In the genomic region with DNA sequence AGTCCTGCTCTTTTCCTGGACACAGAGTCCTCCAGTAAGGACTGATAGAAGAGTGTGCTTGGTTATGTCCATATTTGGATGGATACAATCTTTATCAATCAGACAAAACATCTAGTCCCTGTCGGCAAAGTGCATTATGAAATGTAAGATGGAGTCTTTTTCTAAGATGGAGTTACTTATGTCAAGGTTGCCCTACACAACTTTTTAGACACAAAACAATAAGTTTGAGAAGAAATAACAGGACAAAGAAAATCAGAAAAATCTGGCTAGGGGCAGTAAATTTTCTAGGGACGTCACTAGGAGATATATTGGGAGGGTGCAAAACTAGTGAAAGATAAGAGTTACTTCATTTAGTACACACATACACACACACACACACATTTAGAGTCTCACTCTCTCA, we compare ENCODE assay signal across 1 cellular context.
TF ChIP-seq lines count a peak whose summit lies in the region.

No MANE protein-coding gene starts in this region.

TF ChIP-seq in K562, 482 proteins besides CTCF, POLR2A, EP300 and RAD21 (continued from another document and continues in another):
- TF ChIP-seq, protein P1, sequence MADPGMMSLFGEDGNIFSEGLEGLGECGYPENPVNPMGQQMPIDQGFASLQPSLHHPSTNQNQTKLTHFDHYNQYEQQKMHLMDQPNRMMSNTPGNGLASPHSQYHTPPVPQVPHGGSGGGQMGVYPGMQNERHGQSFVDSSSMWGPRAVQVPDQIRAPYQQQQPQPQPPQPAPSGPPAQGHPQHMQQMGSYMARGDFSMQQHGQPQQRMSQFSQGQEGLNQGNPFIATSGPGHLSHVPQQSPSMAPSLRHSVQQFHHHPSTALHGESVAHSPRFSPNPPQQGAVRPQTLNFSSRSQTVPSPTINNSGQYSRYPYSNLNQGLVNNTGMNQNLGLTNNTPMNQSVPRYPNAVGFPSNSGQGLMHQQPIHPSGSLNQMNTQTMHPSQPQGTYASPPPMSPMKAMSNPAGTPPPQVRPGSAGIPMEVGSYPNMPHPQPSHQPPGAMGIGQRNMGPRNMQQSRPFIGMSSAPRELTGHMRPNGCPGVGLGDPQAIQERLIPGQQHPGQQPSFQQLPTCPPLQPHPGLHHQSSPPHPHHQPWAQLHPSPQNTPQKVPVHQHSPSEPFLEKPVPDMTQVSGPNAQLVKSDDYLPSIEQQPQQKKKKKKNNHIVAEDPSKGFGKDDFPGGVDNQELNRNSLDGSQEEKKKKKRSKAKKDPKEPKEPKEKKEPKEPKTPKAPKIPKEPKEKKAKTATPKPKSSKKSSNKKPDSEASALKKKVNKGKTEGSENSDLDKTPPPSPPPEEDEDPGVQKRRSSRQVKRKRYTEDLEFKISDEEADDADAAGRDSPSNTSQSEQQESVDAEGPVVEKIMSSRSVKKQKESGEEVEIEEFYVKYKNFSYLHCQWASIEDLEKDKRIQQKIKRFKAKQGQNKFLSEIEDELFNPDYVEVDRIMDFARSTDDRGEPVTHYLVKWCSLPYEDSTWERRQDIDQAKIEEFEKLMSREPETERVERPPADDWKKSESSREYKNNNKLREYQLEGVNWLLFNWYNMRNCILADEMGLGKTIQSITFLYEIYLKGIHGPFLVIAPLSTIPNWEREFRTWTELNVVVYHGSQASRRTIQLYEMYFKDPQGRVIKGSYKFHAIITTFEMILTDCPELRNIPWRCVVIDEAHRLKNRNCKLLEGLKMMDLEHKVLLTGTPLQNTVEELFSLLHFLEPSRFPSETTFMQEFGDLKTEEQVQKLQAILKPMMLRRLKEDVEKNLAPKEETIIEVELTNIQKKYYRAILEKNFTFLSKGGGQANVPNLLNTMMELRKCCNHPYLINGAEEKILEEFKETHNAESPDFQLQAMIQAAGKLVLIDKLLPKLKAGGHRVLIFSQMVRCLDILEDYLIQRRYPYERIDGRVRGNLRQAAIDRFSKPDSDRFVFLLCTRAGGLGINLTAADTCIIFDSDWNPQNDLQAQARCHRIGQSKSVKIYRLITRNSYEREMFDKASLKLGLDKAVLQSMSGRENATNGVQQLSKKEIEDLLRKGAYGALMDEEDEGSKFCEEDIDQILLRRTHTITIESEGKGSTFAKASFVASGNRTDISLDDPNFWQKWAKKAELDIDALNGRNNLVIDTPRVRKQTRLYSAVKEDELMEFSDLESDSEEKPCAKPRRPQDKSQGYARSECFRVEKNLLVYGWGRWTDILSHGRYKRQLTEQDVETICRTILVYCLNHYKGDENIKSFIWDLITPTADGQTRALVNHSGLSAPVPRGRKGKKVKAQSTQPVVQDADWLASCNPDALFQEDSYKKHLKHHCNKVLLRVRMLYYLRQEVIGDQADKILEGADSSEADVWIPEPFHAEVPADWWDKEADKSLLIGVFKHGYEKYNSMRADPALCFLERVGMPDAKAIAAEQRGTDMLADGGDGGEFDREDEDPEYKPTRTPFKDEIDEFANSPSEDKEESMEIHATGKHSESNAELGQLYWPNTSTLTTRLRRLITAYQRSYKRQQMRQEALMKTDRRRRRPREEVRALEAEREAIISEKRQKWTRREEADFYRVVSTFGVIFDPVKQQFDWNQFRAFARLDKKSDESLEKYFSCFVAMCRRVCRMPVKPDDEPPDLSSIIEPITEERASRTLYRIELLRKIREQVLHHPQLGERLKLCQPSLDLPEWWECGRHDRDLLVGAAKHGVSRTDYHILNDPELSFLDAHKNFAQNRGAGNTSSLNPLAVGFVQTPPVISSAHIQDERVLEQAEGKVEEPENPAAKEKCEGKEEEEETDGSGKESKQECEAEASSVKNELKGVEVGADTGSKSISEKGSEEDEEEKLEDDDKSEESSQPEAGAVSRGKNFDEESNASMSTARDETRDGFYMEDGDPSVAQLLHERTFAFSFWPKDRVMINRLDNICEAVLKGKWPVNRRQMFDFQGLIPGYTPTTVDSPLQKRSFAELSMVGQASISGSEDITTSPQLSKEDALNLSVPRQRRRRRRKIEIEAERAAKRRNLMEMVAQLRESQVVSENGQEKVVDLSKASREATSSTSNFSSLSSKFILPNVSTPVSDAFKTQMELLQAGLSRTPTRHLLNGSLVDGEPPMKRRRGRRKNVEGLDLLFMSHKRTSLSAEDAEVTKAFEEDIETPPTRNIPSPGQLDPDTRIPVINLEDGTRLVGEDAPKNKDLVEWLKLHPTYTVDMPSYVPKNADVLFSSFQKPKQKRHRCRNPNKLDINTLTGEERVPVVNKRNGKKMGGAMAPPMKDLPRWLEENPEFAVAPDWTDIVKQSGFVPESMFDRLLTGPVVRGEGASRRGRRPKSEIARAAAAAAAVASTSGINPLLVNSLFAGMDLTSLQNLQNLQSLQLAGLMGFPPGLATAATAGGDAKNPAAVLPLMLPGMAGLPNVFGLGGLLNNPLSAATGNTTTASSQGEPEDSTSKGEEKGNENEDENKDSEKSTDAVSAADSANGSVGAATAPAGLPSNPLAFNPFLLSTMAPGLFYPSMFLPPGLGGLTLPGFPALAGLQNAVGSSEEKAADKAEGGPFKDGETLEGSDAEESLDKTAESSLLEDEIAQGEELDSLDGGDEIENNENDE (IDR thresholded peaks at IDR 0.05; ENCODE audit: low read depth, low read length) = no peak
- TF ChIP-seq NR2C1 (IDR thresholded peaks at IDR 0.05) (no peak), NR2C1 (tag; IDR thresholded peaks at IDR 0.05) (peak; percentile 55; the same call in 1 of the 2 replicates), ZNF778 (CRISPR knock-in tag; IDR thresholded peaks at IDR 0.05) (no peak), ZNF766 (CRISPR knock-in tag; conservative IDR thresholded peaks at IDR 0.05) (peak; percentile 58; the same call in 1 of the 2 replicates), PPARD (CRISPR knock-in tag; IDR thresholded peaks at IDR 0.05) (no peak), ZNF79 (CRISPR knock-in tag; IDR thresholded peaks at IDR 0.05; ENCODE audit: low read depth) (peak; percentile 45; the same call in 1 of the 2 replicates), NR4A1 (CRISPR knock-in tag; IDR thresholded peaks at IDR 0.05) (no peak), NR4A1 (tag; IDR thresholded peaks at IDR 0.05) (0 out of 2 replicates have a peak, but pooled peaks have one; percentile 63), CEBPG (CRISPR knock-in tag; IDR thresholded peaks at IDR 0.05) (no peak), CEBPG (tag; conservative IDR thresholded peaks at IDR 0.05 in 1 of 2, IDR thresholded peaks at IDR 0.05 in 1 of 2) (0 out of 4 replicates have a peak, but pooled peaks of 1 of the 2 experiments have one; percentile 10), KAT7 (CRISPR knock-in tag; IDR thresholded peaks at IDR 0.05; ENCODE audit: borderline replicate concordance) (no peak), U2AF2 (optimal IDR thresholded peaks at IDR 0.05; ENCODE audit: low read depth, low read length) (no peak), PHF21A (IDR thresholded peaks at IDR 0.05; ENCODE audit: borderline replicate concordance, low read depth) (no peak), SMAD3 (CRISPR knock-in tag; conservative IDR thresholded peaks at IDR 0.05) (peak; percentile 89), ZNF282 (CRISPR knock-in tag; IDR thresholded peaks at IDR 0.05) (no peak), ZNF764 (CRISPR knock-in tag; IDR thresholded peaks at IDR 0.05; ENCODE audit: low read depth) (no peak), THRAP3 (IDR thresholded peaks at IDR 0.05; ENCODE audit: borderline replicate concordance) (no peak), CHD1 (IDR thresholded peaks at IDR 0.05; ENCODE audit: low read length) (no peak), TCFL5 (CRISPR knock-in tag; conservative IDR thresholded peaks at IDR 0.05) (0 out of 2 replicates have a peak, but pooled peaks have one; percentile 39), TEAD2 (tag; IDR thresholded peaks at IDR 0.05) (0 out of 2 replicates have a peak, but pooled peaks have one; percentile 46)
- TF ChIP-seq, protein P2, sequence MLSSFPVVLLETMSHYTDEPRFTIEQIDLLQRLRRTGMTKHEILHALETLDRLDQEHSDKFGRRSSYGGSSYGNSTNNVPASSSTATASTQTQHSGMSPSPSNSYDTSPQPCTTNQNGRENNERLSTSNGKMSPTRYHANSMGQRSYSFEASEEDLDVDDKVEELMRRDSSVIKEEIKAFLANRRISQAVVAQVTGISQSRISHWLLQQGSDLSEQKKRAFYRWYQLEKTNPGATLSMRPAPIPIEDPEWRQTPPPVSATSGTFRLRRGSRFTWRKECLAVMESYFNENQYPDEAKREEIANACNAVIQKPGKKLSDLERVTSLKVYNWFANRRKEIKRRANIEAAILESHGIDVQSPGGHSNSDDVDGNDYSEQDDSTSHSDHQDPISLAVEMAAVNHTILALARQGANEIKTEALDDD (IDR thresholded peaks at IDR 0.05) = no peak
- TF ChIP-seq, protein P3, sequence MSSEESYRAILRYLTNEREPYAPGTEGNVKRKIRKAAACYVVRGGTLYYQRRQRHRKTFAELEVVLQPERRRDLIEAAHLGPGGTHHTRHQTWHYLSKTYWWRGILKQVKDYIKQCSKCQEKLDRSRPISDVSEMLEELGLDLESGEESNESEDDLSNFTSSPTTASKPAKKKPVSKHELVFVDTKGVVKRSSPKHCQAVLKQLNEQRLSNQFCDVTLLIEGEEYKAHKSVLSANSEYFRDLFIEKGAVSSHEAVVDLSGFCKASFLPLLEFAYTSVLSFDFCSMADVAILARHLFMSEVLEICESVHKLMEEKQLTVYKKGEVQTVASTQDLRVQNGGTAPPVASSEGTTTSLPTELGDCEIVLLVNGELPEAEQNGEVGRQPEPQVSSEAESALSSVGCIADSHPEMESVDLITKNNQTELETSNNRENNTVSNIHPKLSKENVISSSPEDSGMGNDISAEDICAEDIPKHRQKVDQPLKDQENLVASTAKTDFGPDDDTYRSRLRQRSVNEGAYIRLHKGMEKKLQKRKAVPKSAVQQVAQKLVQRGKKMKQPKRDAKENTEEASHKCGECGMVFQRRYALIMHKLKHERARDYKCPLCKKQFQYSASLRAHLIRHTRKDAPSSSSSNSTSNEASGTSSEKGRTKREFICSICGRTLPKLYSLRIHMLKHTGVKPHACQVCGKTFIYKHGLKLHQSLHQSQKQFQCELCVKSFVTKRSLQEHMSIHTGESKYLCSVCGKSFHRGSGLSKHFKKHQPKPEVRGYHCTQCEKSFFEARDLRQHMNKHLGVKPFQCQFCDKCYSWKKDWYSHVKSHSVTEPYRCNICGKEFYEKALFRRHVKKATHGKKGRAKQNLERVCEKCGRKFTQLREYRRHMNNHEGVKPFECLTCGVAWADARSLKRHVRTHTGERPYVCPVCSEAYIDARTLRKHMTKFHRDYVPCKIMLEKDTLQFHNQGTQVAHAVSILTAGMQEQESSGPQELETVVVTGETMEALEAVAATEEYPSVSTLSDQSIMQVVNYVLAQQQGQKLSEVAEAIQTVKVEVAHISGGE (CRISPR knock-in tag; IDR thresholded peaks at IDR 0.05) = 0 out of 6 replicates have a peak, but pooled peaks of 1 of the 3 experiments have one; percentile 30
- TF ChIP-seq, protein P4, sequence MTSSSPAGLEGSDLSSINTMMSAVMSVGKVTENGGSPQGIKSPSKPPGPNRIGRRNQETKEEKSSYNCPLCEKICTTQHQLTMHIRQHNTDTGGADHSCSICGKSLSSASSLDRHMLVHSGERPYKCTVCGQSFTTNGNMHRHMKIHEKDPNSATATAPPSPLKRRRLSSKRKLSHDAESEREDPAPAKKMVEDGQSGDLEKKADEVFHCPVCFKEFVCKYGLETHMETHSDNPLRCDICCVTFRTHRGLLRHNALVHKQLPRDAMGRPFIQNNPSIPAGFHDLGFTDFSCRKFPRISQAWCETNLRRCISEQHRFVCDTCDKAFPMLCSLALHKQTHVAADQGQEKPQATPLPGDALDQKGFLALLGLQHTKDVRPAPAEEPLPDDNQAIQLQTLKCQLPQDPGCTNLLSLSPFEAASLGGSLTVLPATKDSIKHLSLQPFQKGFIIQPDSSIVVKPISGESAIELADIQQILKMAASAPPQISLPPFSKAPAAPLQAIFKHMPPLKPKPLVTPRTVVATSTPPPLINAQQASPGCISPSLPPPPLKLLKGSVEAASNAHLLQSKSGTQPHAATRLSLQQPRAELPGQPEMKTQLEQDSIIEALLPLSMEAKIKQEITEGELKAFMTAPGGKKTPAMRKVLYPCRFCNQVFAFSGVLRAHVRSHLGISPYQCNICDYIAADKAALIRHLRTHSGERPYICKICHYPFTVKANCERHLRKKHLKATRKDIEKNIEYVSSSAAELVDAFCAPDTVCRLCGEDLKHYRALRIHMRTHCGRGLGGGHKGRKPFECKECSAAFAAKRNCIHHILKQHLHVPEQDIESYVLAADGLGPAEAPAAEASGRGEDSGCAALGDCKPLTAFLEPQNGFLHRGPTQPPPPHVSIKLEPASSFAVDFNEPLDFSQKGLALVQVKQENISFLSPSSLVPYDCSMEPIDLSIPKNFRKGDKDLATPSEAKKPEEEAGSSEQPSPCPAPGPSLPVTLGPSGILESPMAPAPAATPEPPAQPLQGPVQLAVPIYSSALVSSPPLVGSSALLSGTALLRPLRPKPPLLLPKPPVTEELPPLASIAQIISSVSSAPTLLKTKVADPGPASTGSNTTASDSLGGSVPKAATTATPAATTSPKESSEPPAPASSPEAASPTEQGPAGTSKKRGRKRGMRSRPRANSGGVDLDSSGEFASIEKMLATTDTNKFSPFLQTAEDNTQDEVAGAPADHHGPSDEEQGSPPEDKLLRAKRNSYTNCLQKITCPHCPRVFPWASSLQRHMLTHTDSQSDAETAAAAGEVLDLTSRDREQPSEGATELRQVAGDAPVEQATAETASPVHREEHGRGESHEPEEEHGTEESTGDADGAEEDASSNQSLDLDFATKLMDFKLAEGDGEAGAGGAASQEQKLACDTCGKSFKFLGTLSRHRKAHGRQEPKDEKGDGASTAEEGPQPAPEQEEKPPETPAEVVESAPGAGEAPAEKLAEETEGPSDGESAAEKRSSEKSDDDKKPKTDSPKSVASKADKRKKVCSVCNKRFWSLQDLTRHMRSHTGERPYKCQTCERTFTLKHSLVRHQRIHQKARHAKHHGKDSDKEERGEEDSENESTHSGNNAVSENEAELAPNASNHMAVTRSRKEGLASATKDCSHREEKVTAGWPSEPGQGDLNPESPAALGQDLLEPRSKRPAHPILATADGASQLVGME (CRISPR knock-in tag; IDR thresholded peaks at IDR 0.05) = no peak
- TF ChIP-seq, protein P5, sequence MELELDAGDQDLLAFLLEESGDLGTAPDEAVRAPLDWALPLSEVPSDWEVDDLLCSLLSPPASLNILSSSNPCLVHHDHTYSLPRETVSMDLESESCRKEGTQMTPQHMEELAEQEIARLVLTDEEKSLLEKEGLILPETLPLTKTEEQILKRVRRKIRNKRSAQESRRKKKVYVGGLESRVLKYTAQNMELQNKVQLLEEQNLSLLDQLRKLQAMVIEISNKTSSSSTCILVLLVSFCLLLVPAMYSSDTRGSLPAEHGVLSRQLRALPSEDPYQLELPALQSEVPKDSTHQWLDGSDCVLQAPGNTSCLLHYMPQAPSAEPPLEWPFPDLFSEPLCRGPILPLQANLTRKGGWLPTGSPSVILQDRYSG (tag; conservative IDR thresholded peaks at IDR 0.05; ENCODE audit: low read depth) = peak; percentile 96
- TF ChIP-seq, protein P6, sequence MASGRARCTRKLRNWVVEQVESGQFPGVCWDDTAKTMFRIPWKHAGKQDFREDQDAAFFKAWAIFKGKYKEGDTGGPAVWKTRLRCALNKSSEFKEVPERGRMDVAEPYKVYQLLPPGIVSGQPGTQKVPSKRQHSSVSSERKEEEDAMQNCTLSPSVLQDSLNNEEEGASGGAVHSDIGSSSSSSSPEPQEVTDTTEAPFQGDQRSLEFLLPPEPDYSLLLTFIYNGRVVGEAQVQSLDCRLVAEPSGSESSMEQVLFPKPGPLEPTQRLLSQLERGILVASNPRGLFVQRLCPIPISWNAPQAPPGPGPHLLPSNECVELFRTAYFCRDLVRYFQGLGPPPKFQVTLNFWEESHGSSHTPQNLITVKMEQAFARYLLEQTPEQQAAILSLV (tag; IDR thresholded peaks at IDR 0.05) = 0 out of 2 replicates have a peak, but pooled peaks have one; percentile 29
